ENCODE assay signal across 33 cellular contexts in genomic region chrX:97006167-97006566, GRCh38.
"Had no signal": no experiment of that assay in that cellular context is flagged by ENCODE, and none has a peak within 500 bp of the region (broad histone marks: within the 10 kb centered on the region; RNA-seq: fewer than 3 reads in every experiment).

No MANE protein-coding gene starts in this region.

- ATAC-seq: activated CD4-positive, alpha-beta T cell treated with anti-CD3 and anti-CD28 coated beads for 36 hours; activated CD8-positive, alpha-beta memory T cell treated with anti-CD3 and anti-CD28 coated beads, Interleukin-2, amount 10 ng/mL, durations not matched to agents 7 days and 5 days; activated CD8-positive, alpha-beta T cell treated with anti-CD3 and anti-CD28 coated beads, Interleukin-2, amount 10 ng/mL, durations not matched to agents 7 days and 5 days; activated naive CD4-positive, alpha-beta T cell treated with anti-CD3 and anti-CD28 coated beads, Interleukin-2, amount 50 U/mL, for 72 hours; activated T-cell treated with anti-CD3 and anti-CD28 coated beads, Interleukin-2, amount 50 U/mL, for 72 hours; esophagus mucosa; T-cell had no signal

- H3K4me3 Mint-ChIP-seq: activated B cell treated with CpG ODN at 0.5 μM for 24 hours; activated CD4-positive, alpha-beta memory T cell treated with anti-CD3 and anti-CD28 coated beads for 36 hours; activated CD4-positive, alpha-beta T cell treated with anti-CD3 and anti-CD28 coated beads for 36 hours; activated CD4-positive, alpha-beta T cell treated with anti-CD3 and anti-CD28 coated beads, Interleukin-2, amount 10 ng/mL, durations not matched to agents 24 days and 14 days; activated CD8-positive, alpha-beta memory T cell treated with anti-CD3 and anti-CD28 coated beads, Interleukin-2, amount 10 ng/mL, durations not matched to agents 7 days and 5 days; activated CD8-positive, alpha-beta T cell treated with anti-CD3 and anti-CD28 coated beads, Interleukin-2, amount 10 ng/mL, durations not matched to agents 7 days and 5 days; activated naive CD4-positive, alpha-beta T cell treated with anti-CD3 and anti-CD28 coated beads, Interleukin-2, amount 10 ng/mL, durations not matched to agents 7 days and 5 days; activated naive CD8-positive, alpha-beta T cell treated with anti-CD3 and anti-CD28 coated beads, Interleukin-2, amount 10 ng/mL, durations not matched to agents 7 days and 5 days; activated T-cell treated with anti-CD3 and anti-CD28 coated beads, Interleukin-2, amount 50 U/mL, for 24 hours; activated T-cell treated with anti-CD3 and anti-CD28 coated beads, Interleukin-2, amount 50 U/mL, for 72 hours; central memory CD8-positive, alpha-beta T cell; dendritic cell treated with granulocyte-macrophage colony-stimulating factor and Interleukin-4, amounts not matched to agents 40 ng/mL and 50 ng/mL, for 4 days; endodermal cell; T-cell; T-helper 1 cell treated with Interleukin-12 subunit alpha and Interleukin-12 subunit beta and Interleukin-4 antibody, amounts not matched to agents 30 μg/mL and 1 μg/mL, for 36 hours; T-helper 2 cell treated with Interferon-gamma antibody and Interleukin-4, amounts not matched to agents 5 μg/mL and 100 μg/mL, for 36 hours had no signal

- H3K36me3 ChIP-seq: ascending aorta, brain microvascular endothelial cell, WERI-Rb-1 had no signal

- FAIRE-seq: bronchial epithelial cell, frontal cortex had no signal

- H3K36me3 Mint-ChIP-seq: activated CD8-positive, alpha-beta memory T cell treated with anti-CD3 and anti-CD28 coated beads, Interleukin-2, amount 10 ng/mL, durations not matched to agents 7 days and 5 days; activated naive CD4-positive, alpha-beta T cell treated with anti-CD3 and anti-CD28 coated beads, Interleukin-2, amount 10 ng/mL, durations not matched to agents 7 days and 5 days; activated naive CD4-positive, alpha-beta T cell treated with anti-CD3 and anti-CD28 coated beads, Interleukin-2, amount 50 U/mL, for 72 hours; activated naive CD8-positive, alpha-beta T cell treated with anti-CD3 and anti-CD28 coated beads, Interleukin-2, amount 10 ng/mL, durations not matched to agents 7 days and 5 days had no signal

- H3K9me3 ChIP-seq: ascending aorta had no signal

- H3K4me1 ChIP-seq: ascending aorta had no signal

- H3K27ac ChIP-seq: ascending aorta, brain microvascular endothelial cell, coronary artery, dorsolateral prefrontal cortex, WERI-Rb-1 had no signal

- H3K27me3 ChIP-seq: ascending aorta, brain microvascular endothelial cell had no signal

- H3K27ac Mint-ChIP-seq: activated B cell treated with CpG ODN at 0.5 μM for 24 hours; activated CD4-positive, alpha-beta memory T cell treated with anti-CD3 and anti-CD28 coated beads for 36 hours; activated CD4-positive, alpha-beta T cell treated with anti-CD3 and anti-CD28 coated beads for 36 hours; activated CD4-positive, alpha-beta T cell treated with anti-CD3 and anti-CD28 coated beads, Interleukin-2, amount 10 ng/mL, durations not matched to agents 24 days and 14 days; activated CD8-positive, alpha-beta memory T cell treated with anti-CD3 and anti-CD28 coated beads, Interleukin-2, amount 10 ng/mL, durations not matched to agents 7 days and 5 days; activated CD8-positive, alpha-beta T cell treated with anti-CD3 and anti-CD28 coated beads, Interleukin-2, amount 10 ng/mL, durations not matched to agents 7 days and 5 days; activated naive CD4-positive, alpha-beta T cell treated with anti-CD3 and anti-CD28 coated beads, Interleukin-2, amount 10 ng/mL, durations not matched to agents 7 days and 5 days; activated naive CD4-positive, alpha-beta T cell treated with anti-CD3 and anti-CD28 coated beads, Interleukin-2, amount 50 U/mL, for 72 hours; activated naive CD8-positive, alpha-beta T cell treated with anti-CD3 and anti-CD28 coated beads, Interleukin-2, amount 10 ng/mL, durations not matched to agents 7 days and 5 days; activated T-cell treated with anti-CD3 and anti-CD28 coated beads, Interleukin-2, amount 50 U/mL, for 24 hours; activated T-cell treated with anti-CD3 and anti-CD28 coated beads, Interleukin-2, amount 50 U/mL, for 72 hours; dendritic cell treated with granulocyte-macrophage colony-stimulating factor and Interleukin-4, amounts not matched to agents 40 ng/mL and 50 ng/mL, for 4 days; endodermal cell; T-cell; T-helper 1 cell treated with Interleukin-12 subunit alpha and Interleukin-12 subunit beta and Interleukin-4 antibody, amounts not matched to agents 30 μg/mL and 1 μg/mL, for 36 hours; T-helper 2 cell treated with Interferon-gamma antibody and Interleukin-4, amounts not matched to agents 5 μg/mL and 100 μg/mL, for 36 hours had no signal

- H3K27me3 Mint-ChIP-seq: activated B cell treated with CpG ODN at 0.5 μM for 24 hours; activated CD4-positive, alpha-beta memory T cell treated with anti-CD3 and anti-CD28 coated beads for 36 hours; activated CD4-positive, alpha-beta T cell treated with anti-CD3 and anti-CD28 coated beads for 36 hours; activated CD4-positive, alpha-beta T cell treated with anti-CD3 and anti-CD28 coated beads, Interleukin-2, amount 10 ng/mL, durations not matched to agents 24 days and 14 days; activated CD8-positive, alpha-beta memory T cell treated with anti-CD3 and anti-CD28 coated beads, Interleukin-2, amount 10 ng/mL, durations not matched to agents 7 days and 5 days; activated naive CD4-positive, alpha-beta T cell treated with anti-CD3 and anti-CD28 coated beads, Interleukin-2, amount 10 ng/mL, durations not matched to agents 7 days and 5 days; activated naive CD8-positive, alpha-beta T cell treated with anti-CD3 and anti-CD28 coated beads, Interleukin-2, amount 10 ng/mL, durations not matched to agents 7 days and 5 days; central memory CD8-positive, alpha-beta T cell; dendritic cell treated with granulocyte-macrophage colony-stimulating factor and Interleukin-4, amounts not matched to agents 40 ng/mL and 50 ng/mL, for 4 days; T-cell had no signal

- DNase-seq: activated B cell treated with CpG ODN at 0.5 μM for 24 hours; activated CD4-positive, alpha-beta memory T cell treated with anti-CD3 and anti-CD28 coated beads for 36 hours; activated CD4-positive, alpha-beta T cell treated with anti-CD3 and anti-CD28 coated beads for 36 hours; activated CD4-positive, alpha-beta T cell treated with anti-CD3 and anti-CD28 coated beads, Interleukin-2, amount 10 ng/mL, durations not matched to agents 24 days and 14 days; activated CD4-positive, CD25-positive, alpha-beta regulatory T cell treated with anti-CD3 and anti-CD28 coated beads, Interleukin-2, amount 50 U/mL, for 72 hours; activated CD8-positive, alpha-beta memory T cell treated with anti-CD3 and anti-CD28 coated beads, Interleukin-2, amount 10 ng/mL, durations not matched to agents 7 days and 5 days; activated CD8-positive, alpha-beta memory T cell treated with anti-CD3 and anti-CD28 coated beads, Interleukin-2, amount 50 U/mL, for 4 hours; activated CD8-positive, alpha-beta T cell treated with anti-CD3 and anti-CD28 coated beads, Interleukin-2, amount 10 ng/mL, durations not matched to agents 7 days and 5 days; activated gamma-delta T cell; activated naive CD4-positive, alpha-beta T cell; activated naive CD4-positive, alpha-beta T cell treated with anti-CD3 and anti-CD28 coated beads, Interleukin-2, amount 10 ng/mL, durations not matched to agents 7 days and 5 days; activated naive CD8-positive, alpha-beta T cell treated with anti-CD3 and anti-CD28 coated beads, Interleukin-2, amount 10 ng/mL, durations not matched to agents 7 days and 5 days; activated T-cell treated with anti-CD3 and anti-CD28 coated beads, Interleukin-2, amount 50 U/mL, for 24 hours; activated T-cell treated with anti-CD3 and anti-CD28 coated beads, Interleukin-2, amount 50 U/mL, for 72 hours; brain microvascular endothelial cell; dorsolateral prefrontal cortex; effector memory CD4-positive, alpha-beta T cell; endodermal cell; foreskin fibroblast; head of caudate nucleus; T-cell; T1000; WERI-Rb-1 had no signal

- H3K4me3 ChIP-seq: ascending aorta, coronary artery, dorsolateral prefrontal cortex had no signal

- H3K4me1 Mint-ChIP-seq: activated CD4-positive, alpha-beta T cell treated with anti-CD3 and anti-CD28 coated beads for 36 hours; activated CD4-positive, alpha-beta T cell treated with anti-CD3 and anti-CD28 coated beads, Interleukin-2, amount 10 ng/mL, durations not matched to agents 24 days and 14 days; activated CD8-positive, alpha-beta memory T cell treated with anti-CD3 and anti-CD28 coated beads, Interleukin-2, amount 10 ng/mL, durations not matched to agents 7 days and 5 days; activated naive CD4-positive, alpha-beta T cell treated with anti-CD3 and anti-CD28 coated beads, Interleukin-2, amount 10 ng/mL, durations not matched to agents 7 days and 5 days; activated naive CD8-positive, alpha-beta T cell treated with anti-CD3 and anti-CD28 coated beads, Interleukin-2, amount 10 ng/mL, durations not matched to agents 7 days and 5 days; endodermal cell had no signal
